ENCODE assay signal across 1 cellular context in the genomic region with DNA sequence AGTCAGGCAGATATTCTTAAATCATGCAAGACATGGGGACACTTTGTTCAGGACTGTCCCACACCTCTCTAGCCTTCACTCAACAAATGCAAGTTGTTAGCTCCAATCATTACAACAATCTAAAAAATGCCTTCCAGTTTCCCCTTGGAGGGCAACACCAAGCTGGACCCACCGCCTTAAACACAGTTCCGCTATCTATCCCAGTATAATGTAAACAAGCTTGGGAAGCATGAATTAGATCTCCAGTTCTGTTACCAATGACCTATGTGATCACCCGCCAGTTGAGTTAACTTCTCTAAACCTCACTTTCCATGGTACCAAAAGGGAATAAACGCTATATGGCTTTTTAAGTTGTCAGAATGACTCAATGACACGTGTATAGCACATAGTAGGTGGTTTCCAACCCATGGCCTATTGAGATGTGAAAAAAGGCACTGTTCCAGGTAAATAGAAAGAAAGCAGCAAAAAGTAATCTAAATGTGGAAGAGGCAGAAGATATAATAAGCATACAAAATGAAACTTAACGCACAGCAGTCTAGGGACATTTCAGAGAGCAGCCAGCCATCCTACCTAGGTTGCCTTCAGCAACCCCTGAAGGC.
TF ChIP-seq lines count a peak whose summit lies in the region.

No MANE protein-coding gene starts in this region.

TF ChIP-seq in A549, 52 proteins besides CTCF, POLR2A, EP300 and RAD21 (continued from another document):
- no peak for TF ChIP-seq MAZ (IDR thresholded peaks at IDR 0.05; ENCODE audit: borderline replicate concordance, low read depth, low read length)
- TF ChIP-seq, protein P1, sequence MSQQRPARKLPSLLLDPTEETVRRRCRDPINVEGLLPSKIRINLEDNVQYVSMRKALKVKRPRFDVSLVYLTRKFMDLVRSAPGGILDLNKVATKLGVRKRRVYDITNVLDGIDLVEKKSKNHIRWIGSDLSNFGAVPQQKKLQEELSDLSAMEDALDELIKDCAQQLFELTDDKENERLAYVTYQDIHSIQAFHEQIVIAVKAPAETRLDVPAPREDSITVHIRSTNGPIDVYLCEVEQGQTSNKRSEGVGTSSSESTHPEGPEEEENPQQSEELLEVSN (IDR thresholded peaks at IDR 0.05; ENCODE audit: borderline replicate concordance, low read depth): no peak
- no peak for TF ChIP-seq PHF8 (IDR thresholded peaks at IDR 0.05; ENCODE audit: borderline replicate concordance, low read depth)
- no peak for TF ChIP-seq NFE2L2 (conservative IDR thresholded peaks at IDR 0.05; ENCODE audit: low read length)
- TF ChIP-seq NR3C1 (IDR thresholded peaks at IDR 0.05): no peak
- TF ChIP-seq HOXB13 (CRISPR knock-in tag; IDR thresholded peaks at IDR 0.05; ENCODE audit: low read depth): no peak
- TF ChIP-seq RNF2 (IDR thresholded peaks at IDR 0.05; ENCODE audit: borderline replicate concordance, low read depth): no peak
- TF ChIP-seq, protein P2, sequence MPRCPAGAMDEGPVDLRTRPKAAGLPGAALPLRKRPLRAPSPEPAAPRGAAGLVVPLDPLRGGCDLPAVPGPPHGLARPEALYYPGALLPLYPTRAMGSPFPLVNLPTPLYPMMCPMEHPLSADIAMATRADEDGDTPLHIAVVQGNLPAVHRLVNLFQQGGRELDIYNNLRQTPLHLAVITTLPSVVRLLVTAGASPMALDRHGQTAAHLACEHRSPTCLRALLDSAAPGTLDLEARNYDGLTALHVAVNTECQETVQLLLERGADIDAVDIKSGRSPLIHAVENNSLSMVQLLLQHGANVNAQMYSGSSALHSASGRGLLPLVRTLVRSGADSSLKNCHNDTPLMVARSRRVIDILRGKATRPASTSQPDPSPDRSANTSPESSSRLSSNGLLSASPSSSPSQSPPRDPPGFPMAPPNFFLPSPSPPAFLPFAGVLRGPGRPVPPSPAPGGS (IDR thresholded peaks at IDR 0.05): no peak
- TF ChIP-seq ZFP36 (IDR thresholded peaks at IDR 0.05; ENCODE audit: borderline replicate concordance, partially characterized antibody): no peak
- TF ChIP-seq SMC3 (IDR thresholded peaks at IDR 0.05): no peak
- TF ChIP-seq ZSCAN20 (CRISPR knock-in tag; IDR thresholded peaks at IDR 0.05): no peak
- TF ChIP-seq HOXA7 (CRISPR knock-in tag; IDR thresholded peaks at IDR 0.05): no peak
- no peak for TF ChIP-seq ESRRA (IDR thresholded peaks at IDR 0.05; ENCODE audit: borderline replicate concordance, low read length)
- TF ChIP-seq, protein P3, sequence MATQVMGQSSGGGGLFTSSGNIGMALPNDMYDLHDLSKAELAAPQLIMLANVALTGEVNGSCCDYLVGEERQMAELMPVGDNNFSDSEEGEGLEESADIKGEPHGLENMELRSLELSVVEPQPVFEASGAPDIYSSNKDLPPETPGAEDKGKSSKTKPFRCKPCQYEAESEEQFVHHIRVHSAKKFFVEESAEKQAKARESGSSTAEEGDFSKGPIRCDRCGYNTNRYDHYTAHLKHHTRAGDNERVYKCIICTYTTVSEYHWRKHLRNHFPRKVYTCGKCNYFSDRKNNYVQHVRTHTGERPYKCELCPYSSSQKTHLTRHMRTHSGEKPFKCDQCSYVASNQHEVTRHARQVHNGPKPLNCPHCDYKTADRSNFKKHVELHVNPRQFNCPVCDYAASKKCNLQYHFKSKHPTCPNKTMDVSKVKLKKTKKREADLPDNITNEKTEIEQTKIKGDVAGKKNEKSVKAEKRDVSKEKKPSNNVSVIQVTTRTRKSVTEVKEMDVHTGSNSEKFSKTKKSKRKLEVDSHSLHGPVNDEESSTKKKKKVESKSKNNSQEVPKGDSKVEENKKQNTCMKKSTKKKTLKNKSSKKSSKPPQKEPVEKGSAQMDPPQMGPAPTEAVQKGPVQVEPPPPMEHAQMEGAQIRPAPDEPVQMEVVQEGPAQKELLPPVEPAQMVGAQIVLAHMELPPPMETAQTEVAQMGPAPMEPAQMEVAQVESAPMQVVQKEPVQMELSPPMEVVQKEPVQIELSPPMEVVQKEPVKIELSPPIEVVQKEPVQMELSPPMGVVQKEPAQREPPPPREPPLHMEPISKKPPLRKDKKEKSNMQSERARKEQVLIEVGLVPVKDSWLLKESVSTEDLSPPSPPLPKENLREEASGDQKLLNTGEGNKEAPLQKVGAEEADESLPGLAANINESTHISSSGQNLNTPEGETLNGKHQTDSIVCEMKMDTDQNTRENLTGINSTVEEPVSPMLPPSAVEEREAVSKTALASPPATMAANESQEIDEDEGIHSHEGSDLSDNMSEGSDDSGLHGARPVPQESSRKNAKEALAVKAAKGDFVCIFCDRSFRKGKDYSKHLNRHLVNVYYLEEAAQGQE (IDR thresholded peaks at IDR 0.05): no peak
TF ChIP-seq in A549: peak in this region for 0.
